In genomic region chr2:28835787-28836186, GRCh38 we compare ENCODE assay signal across 27 cellular contexts.
"Had no signal": no experiment of that assay in that cellular context is flagged by ENCODE, and none has a peak within 500 bp of the region (broad histone marks: within the 10 kb centered on the region; RNA-seq: fewer than 3 reads in every experiment).

No MANE protein-coding gene starts in this region.

- DNase-seq: activated CD4-positive, alpha-beta memory T cell treated with anti-CD3 and anti-CD28 coated beads, Interleukin-2, amount 10 ng/mL, durations not matched to agents 7 days and 5 days; activated CD4-positive, alpha-beta T cell treated with anti-CD3 and anti-CD28 coated beads, Interleukin-2, amount 50 U/mL, for 1 hour; activated CD4-positive, CD25-positive, alpha-beta regulatory T cell; activated gamma-delta T cell treated with Interleukin-2 at 50 U/mL for 16 hours; activated naive CD4-positive, alpha-beta T cell treated with anti-CD3 and anti-CD28 coated beads, Interleukin-2, amount 10 ng/mL, durations not matched to agents 7 days and 5 days; activated naive CD8-positive, alpha-beta T cell treated with anti-CD3 and anti-CD28 coated beads for 36 hours; activated T-cell treated with anti-CD3 and anti-CD28 coated beads, Interleukin-2, amount 50 U/mL, for 72 hours; adrenal gland; anterior cingulate cortex; cerebellar nuclear complex; MG63; NCI-H1105 treated with DMSO at 0.1 percent for 48 hours; NCI-H146; NCI-H187 treated with DMSO at 0.1 percent for 48 hours; NCI-H2081 treated with DMSO at 0.1 percent for 48 hours; NCI-H446; NCI-H524; PC-9; T-cell; T-helper 2 cell; T1000 had no signal

- H3K9ac ChIP-seq: KMS-11 had no signal

- H3K27me3 ChIP-seq: adrenal gland had no signal

- H3K36me3 ChIP-seq: adrenal gland, MG63 had no signal

- H3K4me3 ChIP-seq: adrenal gland, MG63, PC-9, SK-N-MC had no signal

- H3K4me2 ChIP-seq: KMS-11, PC-9 had no signal

- H3K4me1 ChIP-seq: adrenal gland had no signal

- H2AFZ ChIP-seq: PC-9 had no signal

- ATAC-seq: activated T-cell treated with anti-CD3 and anti-CD28 coated beads, Interleukin-2, amount 50 U/mL, for 72 hours; Right ventricle myocardium inferior; T-cell had no signal

- H3K9me3 Mint-ChIP-seq: activated CD4-positive, alpha-beta memory T cell treated with anti-CD3 and anti-CD28 coated beads, Interleukin-2, amount 10 ng/mL, durations not matched to agents 7 days and 5 days; activated naive CD4-positive, alpha-beta T cell treated with anti-CD3 and anti-CD28 coated beads, Interleukin-2, amount 10 ng/mL, durations not matched to agents 7 days and 5 days; activated naive CD8-positive, alpha-beta T cell treated with anti-CD3 and anti-CD28 coated beads for 36 hours; activated T-cell treated with anti-CD3 and anti-CD28 coated beads, Interleukin-2, amount 50 U/mL, for 72 hours; activated T-helper 2 cell treated with anti-CD3 and anti-CD28 coated beads, Interferon-gamma antibody, Interleukin-2, Interleukin-4, amounts not matched to agents 10 μg/mL and 5 μg/mL and 100 μg/mL, durations not matched to agents 14 hours and 24 hours and 36 hours; IgD-negative memory B cell; T-cell had no signal

- H3K4me1 Mint-ChIP-seq: activated CD4-positive, alpha-beta memory T cell treated with anti-CD3 and anti-CD28 coated beads, Interleukin-2, amount 10 ng/mL, durations not matched to agents 7 days and 5 days; activated naive CD4-positive, alpha-beta T cell treated with anti-CD3 and anti-CD28 coated beads, Interleukin-2, amount 10 ng/mL, durations not matched to agents 7 days and 5 days; activated naive CD8-positive, alpha-beta T cell treated with anti-CD3 and anti-CD28 coated beads for 36 hours; IgD-negative memory B cell; T-cell had no signal

- H3K4me3 Mint-ChIP-seq: activated CD4-positive, alpha-beta memory T cell treated with anti-CD3 and anti-CD28 coated beads, Interleukin-2, amount 10 ng/mL, durations not matched to agents 7 days and 5 days; activated naive CD4-positive, alpha-beta T cell treated with anti-CD3 and anti-CD28 coated beads, Interleukin-2, amount 10 ng/mL, durations not matched to agents 7 days and 5 days; activated naive CD8-positive, alpha-beta T cell treated with anti-CD3 and anti-CD28 coated beads for 36 hours; activated T-cell treated with anti-CD3 and anti-CD28 coated beads, Interleukin-2, amount 50 U/mL, for 72 hours; IgD-negative memory B cell; T-cell had no signal

- H3K9me3 ChIP-seq: adrenal gland, MG63 had no signal

- H3K27ac ChIP-seq: adrenal gland, KMS-11, PC-9, SK-N-MC, VCaP had no signal

- H3K36me3 Mint-ChIP-seq: activated naive CD4-positive, alpha-beta T cell treated with anti-CD3 and anti-CD28 coated beads, Interleukin-2, amount 10 ng/mL, durations not matched to agents 7 days and 5 days; activated naive CD8-positive, alpha-beta T cell treated with anti-CD3 and anti-CD28 coated beads for 36 hours; IgD-negative memory B cell; T-cell had no signal

- H3K27ac Mint-ChIP-seq: activated CD4-positive, alpha-beta memory T cell treated with anti-CD3 and anti-CD28 coated beads, Interleukin-2, amount 10 ng/mL, durations not matched to agents 7 days and 5 days; activated naive CD4-positive, alpha-beta T cell treated with anti-CD3 and anti-CD28 coated beads, Interleukin-2, amount 10 ng/mL, durations not matched to agents 7 days and 5 days; activated naive CD8-positive, alpha-beta T cell treated with anti-CD3 and anti-CD28 coated beads for 36 hours; activated T-cell treated with anti-CD3 and anti-CD28 coated beads, Interleukin-2, amount 50 U/mL, for 72 hours; activated T-helper 2 cell treated with anti-CD3 and anti-CD28 coated beads, Interferon-gamma antibody, Interleukin-2, Interleukin-4, amounts not matched to agents 10 μg/mL and 5 μg/mL and 100 μg/mL, durations not matched to agents 14 hours and 24 hours and 36 hours; IgD-negative memory B cell; T-cell had no signal

- H3K27me3 Mint-ChIP-seq: activated CD4-positive, alpha-beta memory T cell treated with anti-CD3 and anti-CD28 coated beads, Interleukin-2, amount 10 ng/mL, durations not matched to agents 7 days and 5 days; activated naive CD4-positive, alpha-beta T cell treated with anti-CD3 and anti-CD28 coated beads, Interleukin-2, amount 10 ng/mL, durations not matched to agents 7 days and 5 days; activated naive CD8-positive, alpha-beta T cell treated with anti-CD3 and anti-CD28 coated beads for 36 hours; IgD-negative memory B cell; T-cell had no signal
